In genomic region chr9:108271646-108272349, GRCh38 we compare ENCODE assay signal across 10 cellular contexts.
DNase-seq lines count a peak whose midpoint lies in the region; FAIRE-seq and TF ChIP-seq lines count a peak whose summit lies in the region.
"Had no signal": no experiment of that assay in that cellular context is flagged by ENCODE, and none has a peak within 500 bp of the region (broad histone marks: within the 10 kb centered on the region; RNA-seq: fewer than 3 reads in every experiment).

No MANE protein-coding gene starts in this region.

- peaks cover 16% of the 10 kb centered on the region for H3K4me1 ChIP-seq in HUES6 (ENCODE audit: control insufficient read depth, insufficient read depth, low read length)

- no peaks in the 10 kb centered on the region for H3K36me3 ChIP-seq in HUES6 (ENCODE audit: control insufficient read depth, insufficient read depth, low read length)
- H3K36me3 ChIP-seq: ovary had no signal

- no peaks in the 10 kb centered on the region for H3K9me3 ChIP-seq in HUES6 (ENCODE audit: control insufficient read depth, insufficient read depth, low read depth, low read length)
- H3K9me3 ChIP-seq: ovary had no signal

- no peak overlapping the region for H3K9ac ChIP-seq in HUES6 (ENCODE audit: low read length)

- no peaks in the 10 kb centered on the region for H3K27me3 ChIP-seq in HUES6 (ENCODE audit: control insufficient read depth, insufficient read depth, low read length)
- H3K27me3 ChIP-seq: ovary had no signal

- H3K4me3 ChIP-seq in HUES6 (ENCODE audit: low read depth, low read length) (peak overlapping the region; percentile 1; the same call in 1 of the 2 replicates), fibroblast of villous mesenchyme (ENCODE audit: low read depth, low read length) (peak overlapping the region; percentile 50)
- H3K4me3 ChIP-seq: ovary had no signal

- DNase-seq in DMS 273 (lab: John Stamatoyannopoulos, UW; ENCODE audit: unreplicated experiment) (peak; percentile 95), RPMI8226 (peak; percentile 50), fibroblast of villous mesenchyme (ENCODE audit: low read depth) (peak; percentile 94), retina (peak; percentile 47), cerebellar nuclear complex (lab: John Stamatoyannopoulos, UW) (no peak), HTR-8/SVneo (ENCODE audit: insufficient read length, low spot score) (no peak)
- DNase-seq in activated CD4-positive, alpha-beta T cell treated with anti-CD3 and anti-CD28 coated beads, Interleukin-2, amount 50 U/mL, for 4 hours = no peak

- peak overlapping the region; percentile 66 for H3K27ac ChIP-seq in HUES6 (ENCODE audit: low read depth, low read length)
- H3K27ac ChIP-seq: HL-60 had no signal

- no peak for FAIRE-seq in HTR-8/SVneo (lab: Jason Lieb, UNC)

- TF ChIP-seq CTCF in fibroblast of villous mesenchyme (IDR thresholded peaks at IDR 0.05; ENCODE audit: insufficient read depth, low read depth, low read length) = no peak

Comparison
In these comparisons a context has a peak if more than half of its experiments do, and no peak if none do; other contexts are left out.
1. DNase-seq: peak in DMS 273 (single experiment), RPMI8226 (single experiment), fibroblast of villous mesenchyme (single experiment) and retina (single experiment); none in cerebellar nuclear complex (0 of 2), activated CD4-positive, alpha-beta T cell treated with anti-CD3 and anti-CD28 coated beads, Interleukin-2, amount 50 U/mL, for 4 hours (0 of 2) and HTR-8/SVneo (single experiment).